In the genomic region with DNA sequence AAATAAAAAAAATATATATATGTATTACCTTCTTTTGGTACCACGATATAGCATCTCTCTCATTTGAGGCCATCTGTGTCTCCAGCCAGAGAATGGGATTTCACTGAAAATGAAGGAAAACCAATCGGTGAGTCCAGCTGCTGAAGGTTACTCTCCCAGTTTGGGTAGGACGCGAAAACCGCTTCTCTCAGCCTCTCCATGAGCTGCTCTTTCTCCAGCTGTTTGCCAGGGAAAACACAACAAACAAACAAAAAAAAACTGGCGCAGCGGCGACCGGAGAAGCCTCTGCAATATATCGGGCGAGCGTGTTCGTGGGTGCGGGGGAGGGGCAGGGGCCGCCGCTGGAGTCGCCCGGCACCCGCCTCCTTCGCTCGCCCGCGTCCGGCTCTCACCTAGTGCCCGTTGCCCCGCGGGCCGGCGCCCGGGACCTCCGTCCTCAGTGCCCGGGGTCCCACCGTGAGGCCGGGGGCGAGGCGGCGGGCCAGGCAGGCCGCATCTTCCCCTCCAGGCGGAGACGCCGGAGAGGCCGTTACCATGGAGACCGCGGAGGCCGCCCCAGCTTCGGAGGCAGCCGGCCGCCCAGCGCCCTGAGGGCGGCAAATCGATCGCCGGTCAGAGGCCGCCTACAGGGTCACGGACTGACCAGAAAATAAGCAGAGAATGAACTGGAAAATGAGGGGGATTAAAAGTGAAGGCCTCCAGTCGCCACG, we compare ENCODE assay signal across 1 cellular context.
TF ChIP-seq lines count a peak whose summit lies in the region.

No MANE protein-coding gene starts in this region.

TF ChIP-seq in HEK293, 187 proteins besides CTCF, POLR2A, EP300 and RAD21 (continued from another document):
- TF ChIP-seq ZNF518A (tag by site-specific recombination; conservative IDR thresholded peaks at IDR 0.05; ENCODE audit: low read depth) (peak; percentile 21; the same call in 1 of the 2 replicates), ZNF10 (tag by site-specific recombination; IDR thresholded peaks at IDR 0.05) (no peak), ZNF660 (tag by site-specific recombination; IDR thresholded peaks at IDR 0.05) (no peak), ZBTB17 (tag by site-specific recombination; IDR thresholded peaks at IDR 0.05) (no peak), REST (tag by site-specific recombination; IDR thresholded peaks at IDR 0.05) (no peak), GLIS1 (tag by site-specific recombination; IDR thresholded peaks at IDR 0.05) (no peak), YY2 (tag by site-specific recombination; IDR thresholded peaks at IDR 0.05) (0 out of 2 replicates have a peak, but pooled peaks have one; percentile 8), REPIN1 (tag by site-specific recombination; IDR thresholded peaks at IDR 0.05; ENCODE audit: low read depth) (no peak), ZNF174 (tag by site-specific recombination; IDR thresholded peaks at IDR 0.05) (no peak), ZNF513 (tag by site-specific recombination; IDR thresholded peaks at IDR 0.05) (no peak), ZNF639 (tag by site-specific recombination; IDR thresholded peaks at IDR 0.05) (no peak), ZNF843 (tag by site-specific recombination; IDR thresholded peaks at IDR 0.05) (no peak), ZNF391 (tag by site-specific recombination; IDR thresholded peaks at IDR 0.05; ENCODE audit: borderline replicate concordance, low read depth) (no peak; the same call in 1 of the 2 replicates), SP2 (tag by site-specific recombination; IDR thresholded peaks at IDR 0.05) (no peak), BCL11B (tag by site-specific recombination; IDR thresholded peaks at IDR 0.05; ENCODE audit: low read depth) (0 out of 2 replicates have a peak, but pooled peaks have one; percentile 17), SP3 (tag by site-specific recombination; IDR thresholded peaks at IDR 0.05) (no peak), ZNF175 (tag by site-specific recombination; IDR thresholded peaks at IDR 0.05) (no peak), ZNF121 (tag by site-specific recombination; IDR thresholded peaks at IDR 0.05) (no peak), GLIS2 (tag by site-specific recombination; IDR thresholded peaks at IDR 0.05) (no peak), ZNF426 (tag by site-specific recombination; IDR thresholded peaks at IDR 0.05) (no peak), ZNF501 (tag by site-specific recombination; IDR thresholded peaks at IDR 0.05) (no peak), ZNF280C (tag by site-specific recombination; IDR thresholded peaks at IDR 0.05) (no peak), ZNF157 (tag by site-specific recombination; IDR thresholded peaks at IDR 0.05) (no peak), ZNF785 (tag by site-specific recombination; IDR thresholded peaks at IDR 0.05) (peak; percentile 59; the same call in 1 of the 2 replicates), OSR2 (tag by site-specific recombination; IDR thresholded peaks at IDR 0.05) (no peak)
- TF ChIP-seq, protein P1, sequence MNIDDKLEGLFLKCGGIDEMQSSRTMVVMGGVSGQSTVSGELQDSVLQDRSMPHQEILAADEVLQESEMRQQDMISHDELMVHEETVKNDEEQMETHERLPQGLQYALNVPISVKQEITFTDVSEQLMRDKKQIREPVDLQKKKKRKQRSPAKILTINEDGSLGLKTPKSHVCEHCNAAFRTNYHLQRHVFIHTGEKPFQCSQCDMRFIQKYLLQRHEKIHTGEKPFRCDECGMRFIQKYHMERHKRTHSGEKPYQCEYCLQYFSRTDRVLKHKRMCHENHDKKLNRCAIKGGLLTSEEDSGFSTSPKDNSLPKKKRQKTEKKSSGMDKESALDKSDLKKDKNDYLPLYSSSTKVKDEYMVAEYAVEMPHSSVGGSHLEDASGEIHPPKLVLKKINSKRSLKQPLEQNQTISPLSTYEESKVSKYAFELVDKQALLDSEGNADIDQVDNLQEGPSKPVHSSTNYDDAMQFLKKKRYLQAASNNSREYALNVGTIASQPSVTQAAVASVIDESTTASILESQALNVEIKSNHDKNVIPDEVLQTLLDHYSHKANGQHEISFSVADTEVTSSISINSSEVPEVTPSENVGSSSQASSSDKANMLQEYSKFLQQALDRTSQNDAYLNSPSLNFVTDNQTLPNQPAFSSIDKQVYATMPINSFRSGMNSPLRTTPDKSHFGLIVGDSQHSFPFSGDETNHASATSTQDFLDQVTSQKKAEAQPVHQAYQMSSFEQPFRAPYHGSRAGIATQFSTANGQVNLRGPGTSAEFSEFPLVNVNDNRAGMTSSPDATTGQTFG (tag by site-specific recombination; IDR thresholded peaks at IDR 0.05; ENCODE audit: borderline replicate concordance): no peak
- TF ChIP-seq, protein P2, sequence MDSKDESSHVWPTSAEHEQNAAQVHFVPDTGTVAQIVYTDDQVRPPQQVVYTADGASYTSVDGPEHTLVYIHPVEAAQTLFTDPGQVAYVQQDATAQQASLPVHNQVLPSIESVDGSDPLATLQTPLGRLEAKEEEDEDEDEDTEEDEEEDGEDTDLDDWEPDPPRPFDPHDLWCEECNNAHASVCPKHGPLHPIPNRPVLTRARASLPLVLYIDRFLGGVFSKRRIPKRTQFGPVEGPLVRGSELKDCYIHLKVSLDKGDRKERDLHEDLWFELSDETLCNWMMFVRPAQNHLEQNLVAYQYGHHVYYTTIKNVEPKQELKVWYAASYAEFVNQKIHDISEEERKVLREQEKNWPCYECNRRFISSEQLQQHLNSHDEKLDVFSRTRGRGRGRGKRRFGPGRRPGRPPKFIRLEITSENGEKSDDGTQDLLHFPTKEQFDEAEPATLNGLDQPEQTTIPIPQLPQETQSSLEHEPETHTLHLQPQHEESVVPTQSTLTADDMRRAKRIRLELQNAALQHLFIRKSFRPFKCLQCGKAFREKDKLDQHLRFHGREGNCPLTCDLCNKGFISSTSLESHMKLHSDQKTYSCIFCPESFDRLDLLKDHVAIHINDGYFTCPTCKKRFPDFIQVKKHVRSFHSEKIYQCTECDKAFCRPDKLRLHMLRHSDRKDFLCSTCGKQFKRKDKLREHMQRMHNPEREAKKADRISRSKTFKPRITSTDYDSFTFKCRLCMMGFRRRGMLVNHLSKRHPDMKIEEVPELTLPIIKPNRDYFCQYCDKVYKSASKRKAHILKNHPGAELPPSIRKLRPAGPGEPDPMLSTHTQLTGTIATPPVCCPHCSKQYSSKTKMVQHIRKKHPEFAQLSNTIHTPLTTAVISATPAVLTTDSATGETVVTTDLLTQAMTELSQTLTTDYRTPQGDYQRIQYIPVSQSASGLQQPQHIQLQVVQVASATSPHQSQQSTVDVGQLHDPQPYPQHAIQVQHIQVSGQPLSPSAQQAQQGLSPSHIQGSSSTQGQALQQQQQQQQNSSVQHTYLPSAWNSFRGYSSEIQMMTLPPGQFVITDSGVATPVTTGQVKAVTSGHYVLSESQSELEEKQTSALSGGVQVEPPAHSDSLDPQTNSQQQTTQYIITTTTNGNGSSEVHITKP (tag by site-specific recombination; IDR thresholded peaks at IDR 0.05): no peak
TF ChIP-seq in HEK293: peak in this region for 16.
